In genomic region chr9:109733690-109734089, GRCh38 we compare ENCODE assay signal across 1 cellular context.
TF ChIP-seq lines count a peak whose summit lies in the region.

No MANE protein-coding gene starts in this region.

TF ChIP-seq in GM23338, 12 proteins besides CTCF, POLR2A, EP300 and RAD21 (continued from another document):
- TF ChIP-seq ETS1 (IDR thresholded peaks at IDR 0.05), result no peak
- TF ChIP-seq ZNF114 (CRISPR knock-in tag; IDR thresholded peaks at IDR 0.05), result no peak
- no peak for TF ChIP-seq CREB1 (CRISPR knock-in tag; IDR thresholded peaks at IDR 0.05; ENCODE audit: low read depth)
- TF ChIP-seq EZH2phosphoT487 (IDR thresholded peaks at IDR 0.05; ENCODE audit: unreplicated experiment), result no peak
- TF ChIP-seq POLR2AphosphoS5 (IDR thresholded peaks at IDR 0.05; ENCODE audit: low read depth), result no peak
- TF ChIP-seq NANOG (IDR thresholded peaks at IDR 0.05; ENCODE audit: borderline replicate concordance), result no peak
- TF ChIP-seq ZNF331 (CRISPR knock-in tag; IDR thresholded peaks at IDR 0.05; ENCODE audit: low read depth), result no peak
- no peak for TF ChIP-seq STAT1 (IDR thresholded peaks at IDR 0.05; ENCODE audit: unreplicated experiment)
- TF ChIP-seq ZNF462 (CRISPR knock-in tag; IDR thresholded peaks at IDR 0.05), result no peak
